Comparison of ENCODE assay signal across 12 cellular contexts in genomic region chr16:24045641-24046040, GRCh38.
DNase-seq lines count a peak whose midpoint lies in the region; ATAC-seq and TF ChIP-seq lines count a peak whose summit lies in the region.
"Had no signal": no experiment of that assay in that cellular context is flagged by ENCODE, and none has a peak within 500 bp of the region (broad histone marks: within the 10 kb centered on the region; RNA-seq: fewer than 3 reads in every experiment).

No MANE protein-coding gene starts in this region.

- no peak for TF ChIP-seq CTCF in CD8-positive, alpha-beta T cell (IDR thresholded peaks at IDR 0.05)

- no peaks in the 10 kb centered on the region for H3K9me3 Mint-ChIP-seq in CD8-positive, alpha-beta T cell
- H3K9me3 Mint-ChIP-seq: central memory CD8-positive, alpha-beta T cell had no signal

- no peaks in the 10 kb centered on the region for H3K27me3 ChIP-seq in CD8-positive, alpha-beta T cell (ENCODE audit: insufficient read depth, low read length)
- H3K27me3 ChIP-seq: pancreas, SJSA1 had no signal

- no peak overlapping the region for H3K4me3 Mint-ChIP-seq in CD8-positive, alpha-beta T cell
- H3K4me3 Mint-ChIP-seq: central memory CD8-positive, alpha-beta T cell had no signal

- no peaks in the 10 kb centered on the region for H3K4me1 ChIP-seq in CD8-positive, alpha-beta T cell (ENCODE audit: insufficient read depth, low read length)
- H3K4me1 ChIP-seq: pancreas, SJSA1 had no signal

- CTCF ChIA-PET in CD8-positive, alpha-beta T cell (lab: Charles Lee): interaction anchor here (0.6 to 7.0 kb wide), 6 partner anchors 8 to 459 kb away, joined by 3 to 61 read pairs (median 4); no protein-coding TSS in a partner anchor

- H3K9me3 ChIP-seq in CD8-positive, alpha-beta T cell (ENCODE audit: low read length): no peaks in the 10 kb centered on the region
- H3K9me3 ChIP-seq: pancreas, SJSA1 had no signal

- intact Hi-C loops in CD8-positive, alpha-beta T cell (cut with DNase I, micrococcal nuclease): no loop called here

- no peak for ATAC-seq in CD8-positive, alpha-beta T cell
- ATAC-seq in GM19351 (IDR thresholded peaks at IDR 0.05; ENCODE audit: unreplicated experiment): no peak

- no peaks in the 10 kb centered on the region for H3K27me3 Mint-ChIP-seq in CD8-positive, alpha-beta T cell (ENCODE audit: low read depth)
- H3K27me3 Mint-ChIP-seq: central memory CD8-positive, alpha-beta T cell had no signal

- H3K4me3 ChIP-seq in CD8-positive, alpha-beta T cell (ENCODE audit: low read depth, low read length): no peak overlapping the region
- H3K4me3 ChIP-seq: pancreas, SJSA1 had no signal

- DNase-seq in NCI-H2081 (lab: John Stamatoyannopoulos, UW) (peak; percentile 7 to 32), NCI-H2081 treated with DMSO at 0.1 percent for 48 hours (lab: John Stamatoyannopoulos, UW) (no peak), NCI-H2227 treated with DMSO at 0.1 percent for 48 hours (lab: John Stamatoyannopoulos, UW) (peak; percentile 18), retina (peak; percentile 78), C1 segment of cervical spinal cord (lab: John Stamatoyannopoulos, UW) (no peak)
- DNase-seq in CD8-positive, alpha-beta T cell: no peak
- DNase-seq: KG1, pancreas had no signal

- H3K27ac ChIP-seq in cingulate gyrus (ENCODE audit: low read depth, low read length): peak overlapping the region; percentile 67
- H3K27ac ChIP-seq in CD8-positive, alpha-beta T cell (ENCODE audit: low read depth, low read length): no peak overlapping the region
- H3K27ac ChIP-seq: pancreas, SJSA1 had no signal

- H3K4me1 Mint-ChIP-seq in CD8-positive, alpha-beta T cell (ENCODE audit: low read depth): peaks cover 33% of the 10 kb centered on the region

- no peak overlapping the region for H3K27ac Mint-ChIP-seq in CD8-positive, alpha-beta T cell

- POLR2A ChIA-PET in CD8-positive, alpha-beta T cell (lab: Charles Lee): interaction anchor here (1.7 kb wide), 1 partner anchor 10 kb away, joined by 4 read pairs; no protein-coding TSS in a partner anchor

- H3K36me3 Mint-ChIP-seq in CD8-positive, alpha-beta T cell: peaks cover 58% of the 10 kb centered on the region

- no peaks in the 10 kb centered on the region for H3K36me3 ChIP-seq in CD8-positive, alpha-beta T cell (ENCODE audit: insufficient read depth, low read length)
- H3K36me3 ChIP-seq: pancreas, SJSA1 had no signal

Comparison
In these comparisons a context has a peak if more than half of its experiments do, and no peak if none do; other contexts are left out.
1. DNase-seq: peak in NCI-H2081 (2 of 2), NCI-H2227 treated with DMSO at 0.1 percent for 48 hours (single experiment) and retina (single experiment); none in NCI-H2081 treated with DMSO at 0.1 percent for 48 hours (single experiment), CD8-positive, alpha-beta T cell (0 of 7) and C1 segment of cervical spinal cord (0 of 14).